ENCODE assay signal across 9 cellular contexts in genomic region chr19:44718441-44719261, GRCh38. TPM values are rescaled to one million over a fixed set of nuclear protein-coding genes. Genes with fewer than 3 reads are reported as not detected.
DNase-seq lines count a peak whose midpoint lies in the region; ATAC-seq, FAIRE-seq and TF ChIP-seq lines count a peak whose summit lies in the region.
"Had no signal": no experiment of that assay in that cellular context is flagged by ENCODE, and none has a peak within 500 bp of the region (broad histone marks: within the 10 kb centered on the region; RNA-seq: fewer than 3 reads in every experiment).

No MANE protein-coding gene starts in this region.

- H3K56ac ChIP-seq in H1 (replicated peaks; ENCODE audit: insufficient read length, low read depth, low read length) (peak overlapping the region; percentile 52), mesendoderm (ENCODE audit: low read length) (peak overlapping the region; percentile 93)

- no peak for ATAC-seq in stimulated activated effector memory CD8-positive, alpha-beta T cell treated with anti-CD3 and anti-CD28 coated beads, Interleukin-12 subunit alpha, Interleukin-12 subunit beta, amount 100 ng/mL, for 72 hours

- DNase-seq in A172 (ENCODE audit: low spot score): peak; percentile 75
- DNase-seq in LHCN-M2 (ENCODE audit: low read depth): peak; percentile 51
- peak in 1 of 2 experiments; percentile 74 for DNase-seq in H1 (ENCODE audit: low read depth in 1 of 2, low spot score in 2 of 2)
- peak; percentile 97 for DNase-seq in mesendoderm
- no peak for DNase-seq in T-helper 1 cell
- no peak for DNase-seq in SKM-1 (lab: John Stamatoyannopoulos, UW; ENCODE audit: unreplicated experiment)
- no peak for DNase-seq in CD4-positive, alpha-beta memory T cell
- DNase-seq in stimulated activated effector memory CD8-positive, alpha-beta T cell treated with anti-CD3 and anti-CD28 coated beads, Interleukin-12 subunit alpha, Interleukin-12 subunit beta, amount 100 ng/mL, for 72 hours (ENCODE audit: low spot score in 2 of 2): no peak

- H3K9me3 Mint-ChIP-seq in CD4-positive, alpha-beta memory T cell: peaks cover 2 to 22% (median 15%) of the 10 kb centered on the region in 8 donors
- peaks cover 10% of the 10 kb centered on the region for H3K9me3 Mint-ChIP-seq in stimulated activated effector memory CD8-positive, alpha-beta T cell treated with anti-CD3 and anti-CD28 coated beads, Interleukin-12 subunit alpha, Interleukin-12 subunit beta, amount 100 ng/mL, for 72 hours

- H3K4me1 Mint-ChIP-seq in CD4-positive, alpha-beta memory T cell: peaks cover under 1 to 7% (median 4%) of the 10 kb centered on the region in 4 donors
- peaks cover 21% of the 10 kb centered on the region for H3K4me1 Mint-ChIP-seq in stimulated activated effector memory CD8-positive, alpha-beta T cell treated with anti-CD3 and anti-CD28 coated beads, Interleukin-12 subunit alpha, Interleukin-12 subunit beta, amount 100 ng/mL, for 72 hours

- H3K79me1 ChIP-seq in H1 (ENCODE audit: low read depth, low read length): no peaks in the 10 kb centered on the region
- H3K79me1 ChIP-seq in mesendoderm (ENCODE audit: low read length): no peaks in the 10 kb centered on the region

- POLR2A ChIA-PET in H1 (lab: Charles Lee; ENCODE audit: partially characterized antibody): interaction anchor here (0.7 to 1.5 kb wide), 7 partner anchors 10 to 187 kb away, joined by 3 to 5 read pairs (median 3); partner anchors contain the start of gene APOE
- POLR2A ChIA-PET in CD4-positive, alpha-beta memory T cell (lab: Charles Lee; ENCODE audit: partially characterized antibody): no interaction called here

- peak overlapping the region; percentile 98 for H4K91ac ChIP-seq in H1 (replicated peaks; ENCODE audit: insufficient read length, low read length)

- no peak overlapping the region for H3K27ac Mint-ChIP-seq in CD4-positive, alpha-beta memory T cell
- H3K27ac Mint-ChIP-seq in stimulated activated effector memory CD8-positive, alpha-beta T cell treated with anti-CD3 and anti-CD28 coated beads, Interleukin-12 subunit alpha, Interleukin-12 subunit beta, amount 100 ng/mL, for 72 hours: no peak overlapping the region

- TF ChIP-seq CTCF in H1 (IDR thresholded peaks at IDR 0.05; ENCODE audit: control extremely low read depth in 1 of 3, insufficient read depth in 1 of 3, low read depth in 1 of 3, low read length in 3 of 3): peak in 1 of 3 experiments; percentile 5; a peak in 1 of 4 replicates

- H2BK5ac ChIP-seq in H1 (ENCODE audit: low read depth, low read length) (peak overlapping the region; percentile 98), mesendoderm (ENCODE audit: low read length) (peak overlapping the region; percentile 91)

- no peak overlapping the region for H3K4me3 Mint-ChIP-seq in CD4-positive, alpha-beta memory T cell
- H3K4me3 Mint-ChIP-seq in stimulated activated effector memory CD8-positive, alpha-beta T cell treated with anti-CD3 and anti-CD28 coated beads, Interleukin-12 subunit alpha, Interleukin-12 subunit beta, amount 100 ng/mL, for 72 hours: no peak overlapping the region

- no peak overlapping the region for H3K23ac ChIP-seq in H1 (ENCODE audit: insufficient read length)
- H3K23ac ChIP-seq in mesendoderm (ENCODE audit: low read length): peak overlapping the region; percentile 66

- no peaks in the 10 kb centered on the region for H3K27me3 Mint-ChIP-seq in CD4-positive, alpha-beta memory T cell

- peak in 1 of 2 experiments; percentile 72; a peak in 2 of 3 replicates for TF ChIP-seq POLR2A in H1 (IDR thresholded peaks at IDR 0.05; ENCODE audit: control extremely low read depth in 1 of 2, low read depth in 2 of 2, low read length in 2 of 2)

- H2AFZ ChIP-seq in H1 (ENCODE audit: low read length): 0 out of 2 replicates have a peak overlapping the region, but pooled peaks have one; percentile 16

- H3K18ac ChIP-seq in H1 (ENCODE audit: extremely low read depth, low read length): peak overlapping the region; percentile 83
- peak overlapping the region; percentile 83 for H3K18ac ChIP-seq in mesendoderm (ENCODE audit: low read length)

- H3K4me1 ChIP-seq in H1 (replicated peaks in 1 of 4; ENCODE audit: control insufficient read depth in 3 of 4, insufficient read depth in 4 of 4, low read length in 3 of 4) (peaks cover 0 to 12% (median 8%) of the 10 kb centered on the region in 4 experiments; a peak in 6 of 7 replicates), mesendoderm (ENCODE audit: control insufficient read depth, low read depth, low read length) (peaks cover 5% of the 10 kb centered on the region)
- H3K4me1 ChIP-seq in CD4-positive, alpha-beta memory T cell (ENCODE audit: insufficient read depth, low read length): peaks cover 7% of the 10 kb centered on the region

- H3K79me2 ChIP-seq in H1 (ENCODE audit: control insufficient read depth in 1 of 2, insufficient read depth in 2 of 2, low read length in 2 of 2) (no peaks in the 10 kb centered on the region), mesendoderm (ENCODE audit: control insufficient read depth, insufficient read depth, low read length) (no peaks in the 10 kb centered on the region)

- H2AK5ac ChIP-seq in H1 (ENCODE audit: low read depth, low read length) (peak overlapping the region; percentile 87), mesendoderm (ENCODE audit: low read length) (peak overlapping the region; percentile 57)

- intact Hi-C loops in CD4-positive, alpha-beta memory T cell (cut with micrococcal nuclease): no loop called here

- peak overlapping the region; percentile 91; the same call in 1 of the 2 replicates for H4K8ac ChIP-seq in H1 (ENCODE audit: extremely low read depth, insufficient read depth, low read length)
- H4K8ac ChIP-seq in mesendoderm (ENCODE audit: low read depth, low read length): no peak overlapping the region

- H3K4me2 ChIP-seq in H1 (ENCODE audit: insufficient read depth in 1 of 2, low read depth in 2 of 2, low read length in 2 of 2): peak overlapping the region; percentile 39 to 64
- peak overlapping the region; percentile 46 for H3K4me2 ChIP-seq in mesendoderm (ENCODE audit: low read length)
- H3K4me2 ChIP-seq: BLaER1 had no signal

- H4K5ac ChIP-seq in H1 (ENCODE audit: insufficient read length, low read depth, low read length): peak overlapping the region; percentile 27
- peak overlapping the region; percentile 71 for H4K5ac ChIP-seq in mesendoderm (ENCODE audit: low read length)

- TF ChIP-seq EP300 in H1 (IDR thresholded peaks at IDR 0.05; ENCODE audit: borderline replicate concordance in 1 of 2, low read depth in 2 of 2, low read length in 2 of 2): peak in 1 of 2 experiments; percentile 55; a peak in 1 of 3 replicates

- H2BK120ac ChIP-seq in H1 (replicated peaks; ENCODE audit: low read depth, low read length) (peak overlapping the region; percentile 93), mesendoderm (ENCODE audit: low read depth, low read length) (peak overlapping the region; percentile 92)

- FAIRE-seq in H1 (lab: Jason Lieb, UNC): no peak

- no peaks in the 10 kb centered on the region for H4K20me1 ChIP-seq in H1 (replicated peaks in 1 of 2; ENCODE audit: control insufficient read depth in 1 of 2, insufficient read depth in 2 of 2, low read length in 2 of 2)
- H4K20me1 ChIP-seq: BLaER1 had no signal

- H2BK20ac ChIP-seq in H1 (ENCODE audit: low read length): peak overlapping the region; percentile 93; the same call in 1 of the 2 replicates

- CTCF ChIA-PET in H1 (lab: Charles Lee; ENCODE audit: partially characterized antibody): interaction anchor here (0.6 to 20.6 kb wide), 6 partner anchors 12 to 1415 kb away, joined by 3 to 468 read pairs (median 3); no protein-coding TSS in a partner anchor
- CTCF ChIA-PET in CD4-positive, alpha-beta memory T cell (lab: Charles Lee; ENCODE audit: partially characterized antibody): interaction anchor here (1.8 to 2.0 kb wide), 2 partner anchors 28 to 66 kb away, joined by 3 to 5 read pairs; no protein-coding TSS in a partner anchor

- H3K9ac ChIP-seq in H1 (replicated peaks in 1 of 4; ENCODE audit: extremely low read depth in 1 of 4, low read depth in 3 of 4, low read length in 3 of 4) (peak overlapping the region in 3 of 4 experiments; percentile 6 to 73 (median 54); a peak in 5 of 7 replicates), mesendoderm (ENCODE audit: low read length) (peak overlapping the region; percentile 77)
- H3K9ac ChIP-seq: BLaER1 had no signal

- H3K27me3 ChIP-seq in H1 (replicated peaks in 1 of 4; ENCODE audit: control insufficient read depth in 3 of 4, extremely low read depth in 1 of 4, insufficient read depth in 3 of 4, low read length in 3 of 4) (no peaks in the 10 kb centered on the region), mesendoderm (ENCODE audit: insufficient read depth, low read length, poor library complexity) (no peaks in the 10 kb centered on the region)
- H3K27me3 ChIP-seq in CD4-positive, alpha-beta memory T cell (ENCODE audit: insufficient read depth, low read length): no peaks in the 10 kb centered on the region
- H3K27me3 ChIP-seq: BLaER1 had no signal

- no peak for TF ChIP-seq RAD21 in H1 (IDR thresholded peaks at IDR 0.05 in 1 of 2, conservative IDR thresholded peaks at IDR 0.05 in 1 of 2; ENCODE audit: low read depth in 2 of 2, low read length in 2 of 2)

- H3K36me3 ChIP-seq in H1 (ENCODE audit: control insufficient read depth in 2 of 4, insufficient read depth in 4 of 4, low read length in 3 of 4) (no peaks in the 10 kb centered on the region; a peak in 1 of 8 replicates), mesendoderm (ENCODE audit: control insufficient read depth, insufficient read depth, low read length) (no peaks in the 10 kb centered on the region)
- no peaks in the 10 kb centered on the region for H3K36me3 ChIP-seq in CD4-positive, alpha-beta memory T cell (ENCODE audit: insufficient read depth, low read length)
- H3K36me3 ChIP-seq: BLaER1 had no signal

- H3K4me3 ChIP-seq in H1 (ENCODE audit: extremely low read depth in 1 of 4, insufficient read depth in 2 of 4, low read depth in 3 of 4, low read length in 4 of 4) (peak overlapping the region in 3 of 4 experiments; percentile 31 to 45 (median 32); a peak in 6 of 8 replicates), mesendoderm (ENCODE audit: low read length) (no peak overlapping the region)
- H3K4me3 ChIP-seq in CD4-positive, alpha-beta memory T cell (ENCODE audit: low read length in 2 of 2): no peak overlapping the region
- H3K4me3 ChIP-seq: BLaER1 had no signal

- H2BK15ac ChIP-seq in H1 (ENCODE audit: low read length) (peak overlapping the region; percentile 99), mesendoderm (replicated peaks; ENCODE audit: low read depth) (no peak overlapping the region)

- H3K4ac ChIP-seq in H1 (replicated peaks; ENCODE audit: insufficient read length, low read depth, low read length) (peak overlapping the region; percentile 30), mesendoderm (ENCODE audit: low read depth, low read length) (peak overlapping the region; percentile 90)

- no peaks in the 10 kb centered on the region; the same call in 1 of the 2 replicates for H3K23me2 ChIP-seq in H1 (ENCODE audit: low read depth, low read length)

- 22% methylated on average over 11 of the region's 11 CpGs; no CpG with 5 or more reads in 1 of the 2 experiments for WGBS in H1 (ENCODE audit: extremely low coverage in 1 of 2, insufficient coverage in 1 of 2, insufficient read length in 1 of 2, insufficient replicate concordance in 2 of 2, low coverage in 1 of 2, low lambda C conversion rate in 2 of 2, missing lambda C conversion rate in 1 of 2), 2 experiments
- no CpG with 5 or more reads among the region's 11 CpGs for WGBS in mesendoderm (ENCODE audit: extremely low coverage, insufficient coverage, low lambda C conversion rate)

- peak overlapping the region; percentile 95 for H2BK12ac ChIP-seq in H1 (ENCODE audit: low read depth, low read length)

- peaks cover 0 to 3% of the 10 kb centered on the region in 2 donors for H3K36me3 Mint-ChIP-seq in CD4-positive, alpha-beta memory T cell
- no peaks in the 10 kb centered on the region for H3K36me3 Mint-ChIP-seq in stimulated activated effector memory CD8-positive, alpha-beta T cell treated with anti-CD3 and anti-CD28 coated beads, Interleukin-12 subunit alpha, Interleukin-12 subunit beta, amount 100 ng/mL, for 72 hours

- H3K14ac ChIP-seq in H1 (ENCODE audit: insufficient read length): no peak overlapping the region

- H3K27ac ChIP-seq in H1 (ENCODE audit: low read depth, low read length) (peak overlapping the region; percentile 91), mesendoderm (ENCODE audit: low read depth, low read length) (peak overlapping the region; percentile 71)
- H3K27ac ChIP-seq in CD4-positive, alpha-beta memory T cell (ENCODE audit: low read depth, low read length): no peak overlapping the region
- H3K27ac ChIP-seq: BLaER1 had no signal

- peaks cover 8 to 14% of the 10 kb centered on the region in 2 experiments for H3K9me3 ChIP-seq in H1 (ENCODE audit: insufficient read depth in 2 of 2, low read depth in 1 of 2, low read length in 1 of 2)
- peaks cover 0 to 7% of the 10 kb centered on the region in 2 donors for H3K9me3 ChIP-seq in CD4-positive, alpha-beta memory T cell (ENCODE audit: control insufficient read depth in 1 of 2, low read length in 2 of 2)

RNA-seq across cellular contexts. Expression of gene CEACAM16, which starts 19.7 kb away (rescaled TPM):
- not detected in 2 replicates for total RNA-seq in A172 (2014; rRNA removed; shearing (Covaris generic))
- not detected in 2 replicates for total RNA-seq in LHCN-M2 (2014; rRNA removed)
- not detected for polyA plus RNA-seq in LHCN-M2 (2012)
- total RNA-seq in H1 (2021; fragmentation: NEBNext Ultra II Directional; extraction: Animal tissue kit (Norgen Biotek cat#: 25700)): not detected in 2 replicates
- not detected in 2 replicates for polyA plus RNA-seq in H1 (2011; rRNA removed)
- not detected for polyA plus RNA-seq in H1 (2011; cell fraction: cytosol; rRNA removed)
- not detected for polyA plus RNA-seq in H1 (2011; cell fraction: nucleus; rRNA removed)
- not detected in 4 replicates for polyA plus RNA-seq in H1 (2012, experiment 1 of 2)
- polyA plus RNA-seq in H1 (2012, experiment 2 of 2): not detected
- polyA plus RNA-seq in H1 (2013, experiment 1 of 2): not detected
- not detected for polyA plus RNA-seq in H1 (2013, experiment 2 of 2)
- not detected in 2 replicates for polyA minus RNA-seq in H1 (2011; rRNA and poly(A)+ RNA removed)
- not detected for polyA minus RNA-seq in H1 (2011; cell fraction: cytosol; rRNA and poly(A)+ RNA removed)
- not detected for polyA minus RNA-seq in H1 (2011; cell fraction: nucleus; rRNA and poly(A)+ RNA removed)
- polyA plus RNA-seq in mesendoderm (2013, experiment 1 of 2): not detected
- polyA plus RNA-seq in mesendoderm (2013, experiment 2 of 2): not detected
- not detected for total RNA-seq in CD4-positive, alpha-beta memory T cell
- polyA plus RNA-seq in CD4-positive, alpha-beta memory T cell: not detected

RNA-seq across cellular contexts. Expression of gene BCL3, which starts 29.9 kb away (rescaled TPM):
- 4.4 and 7.0 TPM in 2 replicates for total RNA-seq in A172 (2014; rRNA removed; shearing (Covaris generic))
- 10.0 and 18.1 TPM in 2 replicates for total RNA-seq in LHCN-M2 (2014; rRNA removed)
- polyA plus RNA-seq in LHCN-M2 (2012): 5.9 TPM
- total RNA-seq in H1 (2021; fragmentation: NEBNext Ultra II Directional; extraction: Animal tissue kit (Norgen Biotek cat#: 25700)): 1.7 and 2.4 TPM in 2 replicates
- polyA plus RNA-seq in H1 (2011; rRNA removed): 0.88 and 3.0 TPM in 2 replicates
- 1.5 TPM for polyA plus RNA-seq in H1 (2011; cell fraction: cytosol; rRNA removed)
- 2.2 TPM for polyA plus RNA-seq in H1 (2011; cell fraction: nucleus; rRNA removed)
- polyA plus RNA-seq in H1 (2012, experiment 1 of 2): 1.7 to 3.7 TPM (median 2.5 TPM) in 4 replicates
- polyA plus RNA-seq in H1 (2012, experiment 2 of 2): 2.0 TPM
- 2.5 TPM for polyA plus RNA-seq in H1 (2013, experiment 1 of 2)
- polyA plus RNA-seq in H1 (2013, experiment 2 of 2): 3.0 TPM
- 0.24 and 0.28 TPM in 2 replicates for polyA minus RNA-seq in H1 (2011; rRNA and poly(A)+ RNA removed)
- 2.6 TPM for polyA minus RNA-seq in H1 (2011; cell fraction: cytosol; rRNA and poly(A)+ RNA removed)
- 1.2 TPM for polyA minus RNA-seq in H1 (2011; cell fraction: nucleus; rRNA and poly(A)+ RNA removed)
- polyA plus RNA-seq in mesendoderm (2013, experiment 1 of 2): 1.8 TPM
- 1.7 TPM for polyA plus RNA-seq in mesendoderm (2013, experiment 2 of 2)
- 10 to 100 TPM; 10.9 to 11.8 TPM for total RNA-seq in CD4-positive, alpha-beta memory T cell
- polyA plus RNA-seq in CD4-positive, alpha-beta memory T cell: 10 to 100 TPM in 1 of 2 donors, 1 to 10 TPM in 1; 3.9 to 15.0 TPM

RNA-seq across cellular contexts. Expression of gene CEACAM19, which starts 47.4 kb away (rescaled TPM):
- not detected in 2 replicates for total RNA-seq in A172 (2014; rRNA removed; shearing (Covaris generic))
- total RNA-seq in LHCN-M2 (2014; rRNA removed): 0.06 and 0.13 TPM in 2 replicates
- polyA plus RNA-seq in LHCN-M2 (2012): 0.68 TPM
- 2.7 and 3.1 TPM in 2 replicates for total RNA-seq in H1 (2021; fragmentation: NEBNext Ultra II Directional; extraction: Animal tissue kit (Norgen Biotek cat#: 25700))
- polyA plus RNA-seq in H1 (2011; rRNA removed): 3.4 and 4.0 TPM in 2 replicates
- polyA plus RNA-seq in H1 (2011; cell fraction: cytosol; rRNA removed): 2.4 TPM
- polyA plus RNA-seq in H1 (2011; cell fraction: nucleus; rRNA removed): 10.2 TPM
- polyA plus RNA-seq in H1 (2012, experiment 1 of 2): 2.8 to 5.3 TPM (median 3.6 TPM) in 4 replicates
- 1.6 TPM for polyA plus RNA-seq in H1 (2012, experiment 2 of 2)
- 1.9 TPM for polyA plus RNA-seq in H1 (2013, experiment 1 of 2)
- 1.6 TPM for polyA plus RNA-seq in H1 (2013, experiment 2 of 2)
- 1.5 and 4.7 TPM in 2 replicates for polyA minus RNA-seq in H1 (2011; rRNA and poly(A)+ RNA removed)
- 2.1 TPM for polyA minus RNA-seq in H1 (2011; cell fraction: cytosol; rRNA and poly(A)+ RNA removed)
- 3.5 TPM for polyA minus RNA-seq in H1 (2011; cell fraction: nucleus; rRNA and poly(A)+ RNA removed)
- 0.53 TPM for polyA plus RNA-seq in mesendoderm (2013, experiment 1 of 2)
- polyA plus RNA-seq in mesendoderm (2013, experiment 2 of 2): 0.60 TPM
- 1 to 10 TPM; 1.3 to 1.4 TPM for total RNA-seq in CD4-positive, alpha-beta memory T cell
- not detected for polyA plus RNA-seq in CD4-positive, alpha-beta memory T cell

RNA-seq across cellular contexts. Expression of gene CBLC, which starts 59.0 kb away (rescaled TPM):
- total RNA-seq in A172 (2014; rRNA removed; shearing (Covaris generic)): not detected in 2 replicates
- total RNA-seq in LHCN-M2 (2014; rRNA removed): not detected in 2 replicates
- not detected for polyA plus RNA-seq in LHCN-M2 (2012)
- total RNA-seq in H1 (2021; fragmentation: NEBNext Ultra II Directional; extraction: Animal tissue kit (Norgen Biotek cat#: 25700)): 17.4 and 19.2 TPM in 2 replicates
- polyA plus RNA-seq in H1 (2011; rRNA removed): 35.7 and 53.4 TPM in 2 replicates
- polyA plus RNA-seq in H1 (2011; cell fraction: cytosol; rRNA removed): 29.6 TPM
- 73.8 TPM for polyA plus RNA-seq in H1 (2011; cell fraction: nucleus; rRNA removed)
- polyA plus RNA-seq in H1 (2012, experiment 1 of 2): 10.4 to 27.8 TPM (median 20.4 TPM) in 4 replicates
- polyA plus RNA-seq in H1 (2012, experiment 2 of 2): 14.5 TPM
- 15.0 TPM for polyA plus RNA-seq in H1 (2013, experiment 1 of 2)
- polyA plus RNA-seq in H1 (2013, experiment 2 of 2): 13.7 TPM
- polyA minus RNA-seq in H1 (2011; rRNA and poly(A)+ RNA removed): 20.2 and 26.7 TPM in 2 replicates
- 23.1 TPM for polyA minus RNA-seq in H1 (2011; cell fraction: cytosol; rRNA and poly(A)+ RNA removed)
- polyA minus RNA-seq in H1 (2011; cell fraction: nucleus; rRNA and poly(A)+ RNA removed): 37.0 TPM
- polyA plus RNA-seq in mesendoderm (2013, experiment 1 of 2): 4.6 TPM
- 5.2 TPM for polyA plus RNA-seq in mesendoderm (2013, experiment 2 of 2)
- not detected for total RNA-seq in CD4-positive, alpha-beta memory T cell
- polyA plus RNA-seq in CD4-positive, alpha-beta memory T cell: not detected

Comparison
In these comparisons a context has a peak if more than half of its experiments do, and no peak if none do; other contexts are left out.
1. DNase-seq: peak in A172 (single experiment), LHCN-M2 (single experiment) and mesendoderm (single experiment); none in T-helper 1 cell (0 of 5), SKM-1 (single experiment), CD4-positive, alpha-beta memory T cell (0 of 5) and stimulated activated effector memory CD8-positive, alpha-beta T cell treated with anti-CD3 and anti-CD28 coated beads, Interleukin-12 subunit alpha, Interleukin-12 subunit beta, amount 100 ng/mL, for 72 hours (0 of 2).
2. H3K4me3 ChIP-seq: peak in H1 (3 of 4); none in mesendoderm (single experiment) and CD4-positive, alpha-beta memory T cell (0 of 2).